ENCODE assay signal across 9 cellular contexts in the genomic region with DNA sequence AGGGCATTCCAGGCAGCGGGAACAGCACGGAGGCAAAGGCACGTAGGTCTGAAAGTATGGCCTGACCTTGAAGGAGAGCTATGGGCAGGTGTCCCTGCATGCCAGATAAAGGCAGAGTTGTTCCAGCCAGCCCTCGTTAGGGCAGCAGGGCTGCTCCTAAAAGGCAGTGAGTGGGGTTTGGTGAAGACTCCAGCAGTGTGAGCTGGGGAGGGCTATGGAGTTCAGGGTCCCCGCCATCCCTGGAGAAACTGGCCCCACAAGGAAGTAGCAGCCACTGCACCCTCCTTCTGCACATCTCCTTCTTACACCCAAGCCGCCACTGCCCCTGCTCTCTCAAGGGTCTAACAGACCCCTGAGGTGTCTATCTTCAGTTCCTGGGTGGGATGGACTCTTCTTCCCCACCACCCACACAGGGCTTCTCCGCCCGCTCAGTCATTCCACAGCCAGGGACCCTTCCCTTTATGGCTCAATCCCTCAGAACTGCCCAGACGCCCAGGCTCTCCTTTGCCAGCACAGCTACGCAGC. TPM values are rescaled to one million over a fixed set of nuclear protein-coding genes. Genes with fewer than 3 reads are reported as not detected.
A peak's percentile ranks its signal among the peaks of the same experiment; 100 is the strongest.
DNase-seq lines count a peak whose midpoint lies in the region; ATAC-seq, FAIRE-seq and TF ChIP-seq lines count a peak whose summit lies in the region.
"Had no signal": no experiment of that assay in that cellular context is flagged by ENCODE, and none has a peak within 500 bp of the region (broad histone marks: within the 10 kb centered on the region; RNA-seq: fewer than 3 reads in every experiment).

No MANE protein-coding gene starts in this region.

- POLR2A ChIA-PET in WTC11 (lab: Charles Lee), result interaction anchor here (0.6 to 1.2 kb wide), 2 partner anchors 11 to 79 kb away, joined by 3 to 5 read pairs; no protein-coding TSS in a partner anchor

- H3K27ac Mint-ChIP-seq in WTC11, result 0 out of 2 replicates have a peak overlapping the region, but pooled peaks have one; percentile 22

- no peaks in the 10 kb centered on the region for H3K9me3 Mint-ChIP-seq in WTC11

- H3K4me1 ChIP-seq in heart right ventricle, result peaks cover 17 to 91% (median 83%) of the 10 kb centered on the region in 9 donors

- H3K27me3 ChIP-seq in heart right ventricle, result no peaks in the 10 kb centered on the region

- peak; percentile 54; the same call in 1 of the 2 replicates for TF ChIP-seq POLR2A in GM12892 (IDR thresholded peaks at IDR 0.05; ENCODE audit: low read depth, low read length)

- H3K4me3 ChIP-seq in heart right ventricle, result peak overlapping the region in 9 of 10 donors; percentile 43 to 71 (median 67)
- H3K4me3 ChIP-seq in skeletal muscle cell (ENCODE audit: low read depth, low read length), result peak overlapping the region; percentile 59

- TF ChIP-seq CTCF in WTC11 (IDR thresholded peaks at IDR 0.05) (no peak), heart right ventricle (IDR thresholded peaks at IDR 0.05) (no peak)

- no peaks in the 10 kb centered on the region for H3K36me3 Mint-ChIP-seq in WTC11

- H3K9me3 ChIP-seq in heart right ventricle, result no peaks in the 10 kb centered on the region

- H3K4me3 Mint-ChIP-seq in WTC11, result no peak overlapping the region

- no peaks in the 10 kb centered on the region for H3K27me3 Mint-ChIP-seq in WTC11 (ENCODE audit: low read depth)

- H3K4me1 Mint-ChIP-seq in WTC11, result peaks cover 87% of the 10 kb centered on the region

- H3K27ac ChIP-seq in heart right ventricle, result peak overlapping the region; percentile 73 to 96 (median 87)

- H3K36me3 ChIP-seq in heart right ventricle, result peaks cover 0 to 10% (median 0%) of the 10 kb centered on the region in 9 donors

- no peak for ATAC-seq in WTC11
- ATAC-seq in heart right ventricle, result no peak
- ATAC-seq in HG03571 (IDR thresholded peaks at IDR 0.05; ENCODE audit: unreplicated experiment), result no peak
- no peak for ATAC-seq in HG02970 (IDR thresholded peaks at IDR 0.05; ENCODE audit: low FRiP score, unreplicated experiment)

- CTCF ChIA-PET in WTC11 (lab: Charles Lee), result interaction anchor here (1.0 to 2.6 kb wide), 5 partner anchors 11 to 96 kb away, joined by 3 to 20 read pairs (median 5); no protein-coding TSS in a partner anchor

- no peak for FAIRE-seq in GM12892 (lab: Jason Lieb, UNC)

- intact Hi-C loops in heart right ventricle (cut with DNase I), result loop anchor here in 2 of 10 donors (5.0 to 10.0 kb wide), 2 partner anchors 49 to 198 kb away; a partner anchor contains a TSS

- DNase-seq in GM12892 (ENCODE audit: insufficient read length) (no peak), WTC11 (ENCODE audit: low spot score) (no peak), heart right ventricle (no peak), skeletal muscle cell (ENCODE audit: low read depth) (no peak), dedifferentiated amniotic fluid mesenchymal stem cell (ENCODE audit: extremely low spot score) (no peak), germinal center (ENCODE audit: low spot score) (no peak)
- DNase-seq: OCI-M1 had no signal

- WGBS in heart right ventricle, 2 donors, result 54 to 62% methylated on average over 10 of the region's 10 CpGs

TF ChIP-seq in WTC11, 78 proteins besides CTCF, POLR2A, EP300 and RAD21:
- TF ChIP-seq TP53 (CRISPR knock-in tag; IDR thresholded peaks at IDR 0.05), result no peak
- no peak for TF ChIP-seq FOXK1 (CRISPR knock-in tag; IDR thresholded peaks at IDR 0.05)
- TF ChIP-seq HMGA2 (CRISPR knock-in tag; IDR thresholded peaks at IDR 0.05), result no peak
- TF ChIP-seq, protein P1, sequence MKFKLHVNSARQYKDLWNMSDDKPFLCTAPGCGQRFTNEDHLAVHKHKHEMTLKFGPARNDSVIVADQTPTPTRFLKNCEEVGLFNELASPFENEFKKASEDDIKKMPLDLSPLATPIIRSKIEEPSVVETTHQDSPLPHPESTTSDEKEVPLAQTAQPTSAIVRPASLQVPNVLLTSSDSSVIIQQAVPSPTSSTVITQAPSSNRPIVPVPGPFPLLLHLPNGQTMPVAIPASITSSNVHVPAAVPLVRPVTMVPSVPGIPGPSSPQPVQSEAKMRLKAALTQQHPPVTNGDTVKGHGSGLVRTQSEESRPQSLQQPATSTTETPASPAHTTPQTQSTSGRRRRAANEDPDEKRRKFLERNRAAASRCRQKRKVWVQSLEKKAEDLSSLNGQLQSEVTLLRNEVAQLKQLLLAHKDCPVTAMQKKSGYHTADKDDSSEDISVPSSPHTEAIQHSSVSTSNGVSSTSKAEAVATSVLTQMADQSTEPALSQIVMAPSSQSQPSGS (CRISPR knock-in tag; IDR thresholded peaks at IDR 0.05; ENCODE audit: borderline replicate concordance, low read depth), result no peak
- no peak for TF ChIP-seq ZNF121 (CRISPR knock-in tag; IDR thresholded peaks at IDR 0.05)
- no peak for TF ChIP-seq EMX1 (CRISPR knock-in tag; IDR thresholded peaks at IDR 0.05)
- no peak for TF ChIP-seq KAT7 (CRISPR knock-in tag; IDR thresholded peaks at IDR 0.05; ENCODE audit: borderline replicate concordance)
- no peak for TF ChIP-seq GABPB1 (CRISPR knock-in tag; IDR thresholded peaks at IDR 0.05)

RNA-seq across cellular contexts. Expression of a gene that starts 1.4 kb away (rescaled TPM):
- polyA plus RNA-seq in GM12892 (2012; ENCODE audit: missing spikeins), result 28.3 TPM
- total RNA-seq in WTC11 (2021) (26.0 to 29.3 TPM (median 27.5 TPM) in 3 replicates), heart right ventricle (10 to 100 TPM in 1 of 10 donors, 1 to 10 TPM in 9; 2.7 to 20.5 (median 4.6) TPM)
- polyA plus RNA-seq in heart right ventricle, result 1 to 10 TPM; 3.7 to 7.1 TPM

RNA-seq across cellular contexts. Expression of a gene that starts 56.8 kb away (rescaled TPM):
- polyA plus RNA-seq in GM12892 (2012; ENCODE audit: missing spikeins), result not detected
- 0.73 to 1.6 TPM (median 1.0 TPM) in 3 replicates for total RNA-seq in WTC11 (2021)
- total RNA-seq in heart right ventricle, result not detected
- polyA plus RNA-seq in heart right ventricle, result under 1 TPM in 1 of 2 donors, not detected in 1; 0.44 TPM
